8 cellular contexts compared by ENCODE assay signal in genomic region chr2:105454801-105455485, GRCh38. TPM values are rescaled to one million over a fixed set of nuclear protein-coding genes. Genes with fewer than 3 reads are reported as not detected.
DNase-seq lines count a peak whose midpoint lies in the region; ATAC-seq, FAIRE-seq and TF ChIP-seq lines count a peak whose summit lies in the region.

No MANE protein-coding gene starts in this region.

- no peaks in the 10 kb centered on the region for H3K4me1 ChIP-seq in Karpas-422 (ENCODE audit: low read length)

- DNase-seq in EL (peak; percentile 83), Karpas-422 (peak; percentile 76), astrocyte of the hippocampus (ENCODE audit: low read depth, low spot score) (peak; percentile 84), left lobe of liver (ENCODE audit: low spot score) (peak; percentile 49), GM12891 (ENCODE audit: insufficient read length, low spot score) (no peak)
- no peak for DNase-seq in stimulated activated naive CD4-positive, alpha-beta T cell treated with Interleukin-2 at 50 U/mL for 16 hours (lab: John Stamatoyannopoulos, UW)
- DNase-seq in stimulated activated CD4-positive, alpha-beta T cell treated with anti-CD3 and anti-CD28 coated beads, Interleukin-4, amount 100 ng/mL, for 4 hours = no peak

- no peaks in the 10 kb centered on the region for H3K36me3 ChIP-seq in Karpas-422 (ENCODE audit: insufficient read depth, low read length)

- no peak for TF ChIP-seq POLR2A in GM12891 (IDR thresholded peaks at IDR 0.05; ENCODE audit: low read depth, low read length)

- FAIRE-seq in GM12891 (lab: Jason Lieb, UNC) = no peak

- H3K79me2 ChIP-seq in Karpas-422 (ENCODE audit: low read length) = no peaks in the 10 kb centered on the region

- no peak overlapping the region for H2AFZ ChIP-seq in Karpas-422 (ENCODE audit: low read length)

- H3K9me3 ChIP-seq in Karpas-422 (ENCODE audit: low read length) = no peaks in the 10 kb centered on the region

- no peaks in the 10 kb centered on the region for H3K27me3 ChIP-seq in Karpas-422 (ENCODE audit: low read length)

- H3K27ac ChIP-seq in Karpas-422 (ENCODE audit: low read length) = no peak overlapping the region

- ATAC-seq in left lobe of liver (peak; percentile 81), HG02852 (IDR thresholded peaks at IDR 0.05; ENCODE audit: unreplicated experiment) (no peak)

- H3K4me2 ChIP-seq in Karpas-422 (ENCODE audit: low read depth, low read length, poor library complexity, severe bottlenecking) = no peak overlapping the region

- no peaks in the 10 kb centered on the region for H4K20me1 ChIP-seq in Karpas-422 (ENCODE audit: insufficient read depth, low read depth, low read length)

- H3K9me2 ChIP-seq in Karpas-422 (replicated peaks; ENCODE audit: insufficient read depth, low read length) = no peaks in the 10 kb centered on the region

- no peak overlapping the region for H3K4me3 ChIP-seq in Karpas-422 (ENCODE audit: low read length)

- H3K9ac ChIP-seq in Karpas-422 (ENCODE audit: low read length) = no peak overlapping the region

TF ChIP-seq in GM12891, 5 proteins besides CTCF, POLR2A, EP300 and RAD21:
- TF ChIP-seq POLR2AphosphoS5 (IDR thresholded peaks at IDR 0.05; ENCODE audit: low read depth, low read length) (no peak), TAF1 (IDR thresholded peaks at IDR 0.05; ENCODE audit: low read depth, low read length) (no peak), SPI1 (IDR thresholded peaks at IDR 0.05; ENCODE audit: low read depth, low read length) (no peak), POU2F2 (IDR thresholded peaks at IDR 0.05; ENCODE audit: low read depth, low read length) (no peak), PAX5 (IDR thresholded peaks at IDR 0.05; ENCODE audit: insufficient read depth, low read length, severe bottlenecking) (no peak)

RNA-seq across cellular contexts. Expression of gene FHL2, which starts 56.1 kb away (rescaled TPM):
- total RNA-seq in Karpas-422 (2014; rRNA removed; shearing (Covaris generic); ENCODE audit: low replicate concordance) = 0.26 TPM in 1 of 2 replicates, not detected in the other
- total RNA-seq in left lobe of liver = 5.5 TPM
- polyA plus RNA-seq in GM12891 (2012; ENCODE audit: low read depth, missing spikeins) = 2.5 TPM

Comparison
In these comparisons a context has a peak if more than half of its experiments do, and no peak if none do; other contexts are left out.
1. DNase-seq: peak in EL (single experiment), Karpas-422 (single experiment), astrocyte of the hippocampus (single experiment) and left lobe of liver (single experiment); none in GM12891 (single experiment), stimulated activated naive CD4-positive, alpha-beta T cell treated with Interleukin-2 at 50 U/mL for 16 hours (single experiment) and stimulated activated CD4-positive, alpha-beta T cell treated with anti-CD3 and anti-CD28 coated beads, Interleukin-4, amount 100 ng/mL, for 4 hours (0 of 2).